Comparison of ENCODE assay signal across 28 cellular contexts in genomic region chr11:9525116-9525515, GRCh38. TPM values are rescaled to one million over a fixed set of nuclear protein-coding genes. Genes with fewer than 3 reads are reported as not detected.
DNase-seq lines count a peak whose midpoint lies in the region; ATAC-seq and TF ChIP-seq lines count a peak whose summit lies in the region.
"Had no signal": no experiment of that assay in that cellular context is flagged by ENCODE, and none has a peak within 500 bp of the region (broad histone marks: within the 10 kb centered on the region; RNA-seq: fewer than 3 reads in every experiment).

No MANE protein-coding gene starts in this region.

- CTCF ChIA-PET in WTC11 (lab: Charles Lee) (interaction anchor here (0.5 to 4.7 kb wide), 2 partner anchors 10 to 1355 kb away, joined by 3 to 23 read pairs; no protein-coding TSS in a partner anchor), PC-3 (lab: Charles Lee) (no interaction called here)

- POLR2A ChIA-PET in WTC11 (lab: Charles Lee) (no interaction called here), PC-3 (lab: Charles Lee; ENCODE audit: unreplicated experiment) (no interaction called here)

- no peaks in the 10 kb centered on the region for H3F3A ChIP-seq in PC-3 (ENCODE audit: low read length, unreplicated experiment)

- intact Hi-C loops in tibial artery (cut with DNase I; ENCODE audit: low total_unique reads) (no loop called here), PC-3 (cut with micrococcal nuclease) (no loop called here)

- H3K4me1 Mint-ChIP-seq in WTC11, result peaks cover 25% of the 10 kb centered on the region
- H3K4me1 Mint-ChIP-seq: natural killer cell; stimulated activated memory B cell treated with anti-CD40 and anti-IgM and Interleukin-4, amounts not matched to agents 10 μg/mL and 1 μg/mL and 100 μg/mL, for 72 hours had no signal

- H3K36me3 ChIP-seq in tibial artery, result peaks cover 0 to 10% (median 0%) of the 10 kb centered on the region in 3 donors
- H3K36me3 ChIP-seq in PC-3 (ENCODE audit: low read depth, low read length), result peaks cover 6% of the 10 kb centered on the region; the same call in 1 of the 2 replicates
- H3K36me3 ChIP-seq: breast epithelium had no signal

- no peaks in the 10 kb centered on the region for H3K27me3 Mint-ChIP-seq in WTC11 (ENCODE audit: low read depth)
- H3K27me3 Mint-ChIP-seq: activated CD8-positive, alpha-beta T cell treated with anti-CD3 and anti-CD28 coated beads for 36 hours; activated T-cell treated with anti-CD3 and anti-CD28 coated beads, Interleukin-2, amount 50 U/mL, for 24 hours; stimulated activated memory B cell treated with anti-CD40 and anti-IgM and Interleukin-4, amounts not matched to agents 10 μg/mL and 1 μg/mL and 100 μg/mL, for 72 hours had no signal

- H3K27me3 ChIP-seq in tibial artery (no peaks in the 10 kb centered on the region), PC-3 (ENCODE audit: low read length) (no peaks in the 10 kb centered on the region)
- H3K27me3 ChIP-seq: adrenal gland, BLaER1, breast epithelium had no signal

- no peak overlapping the region for H3K4me2 ChIP-seq in PC-3 (ENCODE audit: low read length)
- H3K4me2 ChIP-seq: BLaER1 had no signal

- peaks cover 35% of the 10 kb centered on the region for H3K36me3 Mint-ChIP-seq in WTC11
- H3K36me3 Mint-ChIP-seq: natural killer cell had no signal

- TF ChIP-seq CTCF in WTC11 (IDR thresholded peaks at IDR 0.05), result no peak
- no peak for TF ChIP-seq CTCF in tibial artery (IDR thresholded peaks at IDR 0.05)
- no peak for TF ChIP-seq CTCF in PC-3 (conservative IDR thresholded peaks at IDR 0.05; ENCODE audit: low read depth, low read length)

- H2AFZ ChIP-seq in PC-3 (ENCODE audit: low read length), result no peak overlapping the region
- H2AFZ ChIP-seq: GM23248, parathyroid adenoma had no signal

- H3K27ac Mint-ChIP-seq in WTC11, result peak overlapping the region; percentile 23; the same call in 1 of the 2 replicates
- H3K27ac Mint-ChIP-seq: activated CD8-positive, alpha-beta T cell treated with anti-CD3 and anti-CD28 coated beads for 36 hours; activated T-cell treated with anti-CD3 and anti-CD28 coated beads, Interleukin-2, amount 50 U/mL, for 24 hours; mesothelial cell of epicardium; natural killer cell; stimulated activated memory B cell treated with anti-CD40 and anti-IgM and Interleukin-4, amounts not matched to agents 10 μg/mL and 1 μg/mL and 100 μg/mL, for 72 hours had no signal

- no peak overlapping the region for H3K4me3 Mint-ChIP-seq in WTC11
- H3K4me3 Mint-ChIP-seq: activated CD8-positive, alpha-beta T cell treated with anti-CD3 and anti-CD28 coated beads for 36 hours; activated T-cell treated with anti-CD3 and anti-CD28 coated beads, Interleukin-2, amount 50 U/mL, for 24 hours; mesothelial cell of epicardium; natural killer cell; stimulated activated memory B cell treated with anti-CD40 and anti-IgM and Interleukin-4, amounts not matched to agents 10 μg/mL and 1 μg/mL and 100 μg/mL, for 72 hours had no signal

- DNase-seq in activated CD8-positive, alpha-beta memory T cell treated with anti-CD3 and anti-CD28 coated beads for 24 hours, result peak; percentile 4
- no peak for DNase-seq in activated CD8-positive, alpha-beta memory T cell treated with anti-CD3 and anti-CD28 coated beads, Interleukin-2, amount 50 U/mL, for 48 hours
- DNase-seq in WTC11 (ENCODE audit: low spot score) (no peak), iris pigment epithelial cell (ENCODE audit: low read depth) (peak; percentile 52), tibial artery (no peak), PC-3 (no peak), NCI-H2171 (lab: John Stamatoyannopoulos, UW) (no peak)
- DNase-seq: ACHN; activated CD4-positive, CD25-positive, alpha-beta regulatory T cell; activated CD8-positive, alpha-beta T cell treated with anti-CD3 and anti-CD28 coated beads for 36 hours; activated naive CD4-positive, alpha-beta T cell; activated T-cell treated with anti-CD3 and anti-CD28 coated beads, Interleukin-2, amount 50 U/mL, for 24 hours; adrenal gland; GM23248; left ventricle myocardium inferior; natural killer cell; NCI-H187; NCI-H446; stimulated activated CD4-positive, alpha-beta T cell treated with anti-CD3 and anti-CD28 coated beads, Interleukin-1b, Interleukin-23, amount 100 ng/mL, for 48 hours; T-helper 9 cell had no signal

- H3K27ac ChIP-seq in tibial artery (peak overlapping the region; percentile 47 to 59), PC-3 (ENCODE audit: low read length) (no peak overlapping the region)
- H3K27ac ChIP-seq: adrenal gland, BLaER1, breast epithelium, GM23248, HL-60, left ventricle myocardium inferior, parathyroid adenoma had no signal

- no peaks in the 10 kb centered on the region for H4K20me1 ChIP-seq in PC-3 (ENCODE audit: low read length)
- H4K20me1 ChIP-seq: BLaER1 had no signal

- ATAC-seq in WTC11 (no peak), PC-3 (no peak), HG02798 (IDR thresholded peaks at IDR 0.05; ENCODE audit: poor library complexity, unreplicated experiment) (no peak)
- ATAC-seq: activated CD8-positive, alpha-beta T cell treated with anti-CD3 and anti-CD28 coated beads for 36 hours; natural killer cell; sciatic nerve; stimulated activated memory B cell treated with anti-CD40 and anti-IgM and Interleukin-4, amounts not matched to agents 10 μg/mL and 1 μg/mL and 100 μg/mL, for 72 hours had no signal

- H3K79me2 ChIP-seq in PC-3 (ENCODE audit: low read length), result no peaks in the 10 kb centered on the region
- H3K79me2 ChIP-seq: parathyroid adenoma had no signal

- no peak overlapping the region for H3K9ac ChIP-seq in PC-3 (ENCODE audit: low read length)
- H3K9ac ChIP-seq: BLaER1, GM23248, parathyroid adenoma had no signal

- no TSS peak for BruUV-seq in PC-3 (replicated peaks; lab: Mats Ljungman, UMichigan)

- H3K9me3 Mint-ChIP-seq in WTC11, result no peaks in the 10 kb centered on the region
- H3K9me3 Mint-ChIP-seq: activated CD8-positive, alpha-beta T cell treated with anti-CD3 and anti-CD28 coated beads for 36 hours; activated T-cell treated with anti-CD3 and anti-CD28 coated beads, Interleukin-2, amount 50 U/mL, for 24 hours; mesothelial cell of epicardium; natural killer cell; stimulated activated memory B cell treated with anti-CD40 and anti-IgM and Interleukin-4, amounts not matched to agents 10 μg/mL and 1 μg/mL and 100 μg/mL, for 72 hours had no signal

- H3K4me1 ChIP-seq in tibial artery, result peaks cover 0 to 58% (median 29%) of the 10 kb centered on the region in 4 donors
- peaks cover 35% of the 10 kb centered on the region for H3K4me1 ChIP-seq in PC-3 (ENCODE audit: insufficient read depth, low read length)
- H3K4me1 ChIP-seq: BLaER1 had no signal

- H3K9me3 ChIP-seq in tibial artery, result no peaks in the 10 kb centered on the region
- no peaks in the 10 kb centered on the region for H3K9me3 ChIP-seq in PC-3 (ENCODE audit: low read length)
- H3K9me3 ChIP-seq: adrenal gland, BLaER1, breast epithelium, left ventricle myocardium inferior had no signal

- no peak overlapping the region for H3K4me3 ChIP-seq in tibial artery
- H3K4me3 ChIP-seq in PC-3 (ENCODE audit: low read length), result no peak overlapping the region
- H3K4me3 ChIP-seq: adrenal gland, BLaER1, breast epithelium, GM23248, left ventricle myocardium inferior had no signal

- no peaks in the 10 kb centered on the region for H3K9me2 ChIP-seq in PC-3 (replicated peaks; ENCODE audit: low read length)

TF ChIP-seq in WTC11, 78 proteins besides CTCF, POLR2A, EP300 and RAD21:
- TF ChIP-seq SP1 (CRISPR knock-in tag; conservative IDR thresholded peaks at IDR 0.05), result no peak
- TF ChIP-seq ZNF219 (CRISPR knock-in tag; IDR thresholded peaks at IDR 0.05; ENCODE audit: borderline replicate concordance), result no peak
- no peak for TF ChIP-seq ZNF532 (CRISPR knock-in tag; IDR thresholded peaks at IDR 0.05; ENCODE audit: borderline replicate concordance)
- no peak for TF ChIP-seq ZBTB43 (CRISPR knock-in tag; IDR thresholded peaks at IDR 0.05)
- TF ChIP-seq ELF4 (CRISPR knock-in tag; IDR thresholded peaks at IDR 0.05; ENCODE audit: low read depth), result no peak
- no peak for TF ChIP-seq ESRRA (CRISPR knock-in tag; IDR thresholded peaks at IDR 0.05; ENCODE audit: borderline replicate concordance)
- no peak for TF ChIP-seq GTF2I (CRISPR knock-in tag; conservative IDR thresholded peaks at IDR 0.05)
TF ChIP-seq in WTC11: peak in this region for 0.

RNA-seq across cellular contexts. Expression of gene WEE1, which starts 48.4 kb away (rescaled TPM):
- total RNA-seq in WTC11 (2021) (85.5 to 109 TPM (median 91.3 TPM) in 3 replicates), PC-3 (2014; rRNA removed) (45.1 and 46.9 TPM in 2 replicates)

Comparison
In these comparisons a context has a peak if more than half of its experiments do, and no peak if none do; other contexts are left out.
1. DNase-seq: peak in activated CD8-positive, alpha-beta memory T cell treated with anti-CD3 and anti-CD28 coated beads for 24 hours (single experiment) and iris pigment epithelial cell (single experiment); none in activated CD8-positive, alpha-beta memory T cell treated with anti-CD3 and anti-CD28 coated beads, Interleukin-2, amount 50 U/mL, for 48 hours (single experiment), WTC11 (single experiment), tibial artery (0 of 2), PC-3 (single experiment) and NCI-H2171 (single experiment).